In the genomic region with DNA sequence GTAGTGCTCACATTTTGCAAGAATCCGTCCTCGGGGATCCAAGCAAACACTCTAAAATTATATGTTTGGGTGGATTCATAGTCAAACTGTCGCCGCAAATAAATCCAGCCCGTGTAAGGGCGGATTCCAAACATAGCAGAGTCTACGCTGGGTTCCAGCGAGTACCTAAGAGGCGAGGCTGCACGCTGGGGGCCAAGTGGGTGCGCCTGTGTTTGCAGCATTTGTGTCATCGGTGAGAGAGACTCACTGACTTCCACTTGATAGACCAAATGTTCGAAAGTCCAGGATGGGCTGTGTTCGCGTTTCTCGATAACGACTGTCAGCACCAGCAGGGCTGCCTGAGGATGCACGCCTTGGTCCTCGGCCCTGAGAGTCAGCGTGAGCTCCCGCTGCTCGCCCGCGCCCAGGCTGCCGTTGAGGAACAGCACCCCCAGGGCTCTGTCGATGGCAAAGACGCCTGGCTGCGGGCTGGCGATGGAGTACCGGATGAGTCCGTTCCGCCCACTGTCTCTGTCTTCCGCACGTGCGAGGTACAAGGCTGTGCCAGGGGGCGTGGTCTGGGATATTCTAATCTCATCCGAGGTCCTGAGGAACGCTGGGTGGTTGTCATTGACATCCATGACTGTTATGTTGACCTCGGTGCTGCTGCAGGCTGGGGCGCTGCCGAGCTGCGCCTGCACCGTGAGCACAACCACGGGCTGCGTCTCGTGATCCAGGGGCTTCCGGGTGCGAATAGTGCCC, we compare ENCODE assay signal across 8 cellular contexts.
DNase-seq lines count a peak whose midpoint lies in the region; ATAC-seq and TF ChIP-seq lines count a peak whose summit lies in the region.

No MANE protein-coding gene starts in this region.

- no peak for ATAC-seq in Right ventricle myocardium inferior
- peak; percentile 84 for ATAC-seq in HG03460 (IDR thresholded peaks at IDR 0.05; ENCODE audit: unreplicated experiment)
- peak; percentile 95 for ATAC-seq in activated CD4-positive, alpha-beta T cell treated with anti-CD3 and anti-CD28 coated beads for 36 hours
- ATAC-seq in naive B cell (ENCODE audit: low read depth in 2 of 2) = peak; percentile 90

- no peaks in the 10 kb centered on the region for H3K9me3 Mint-ChIP-seq in activated CD4-positive, alpha-beta T cell treated with anti-CD3 and anti-CD28 coated beads for 36 hours (ENCODE audit: low read depth)
- H3K9me3 Mint-ChIP-seq in naive B cell (no peaks in the 10 kb centered on the region), HFFc6 (peaks cover 8% of the 10 kb centered on the region; the same call in 1 of the 2 replicates)

- peak overlapping the region; percentile 68 for H3K4me3 Mint-ChIP-seq in activated CD4-positive, alpha-beta T cell treated with anti-CD3 and anti-CD28 coated beads for 36 hours
- H3K4me3 Mint-ChIP-seq in naive B cell = peak overlapping the region; percentile 78 to 95 (median 92)
- no peak overlapping the region for H3K4me3 Mint-ChIP-seq in HFFc6

- TF ChIP-seq CTCF in coronary artery (IDR thresholded peaks at IDR 0.05) = no peak
- no peak for TF ChIP-seq CTCF in stomach (IDR thresholded peaks at IDR 0.05)
- TF ChIP-seq CTCF in HFFc6 (IDR thresholded peaks at IDR 0.05) = no peak

- H3K9me3 ChIP-seq in stomach = no peaks in the 10 kb centered on the region

- H3K27me3 Mint-ChIP-seq in activated CD4-positive, alpha-beta T cell treated with anti-CD3 and anti-CD28 coated beads for 36 hours = peaks cover 19% of the 10 kb centered on the region
- H3K27me3 Mint-ChIP-seq in naive B cell (peaks cover 0 to 12% (median 8%) of the 10 kb centered on the region in 3 donors), HFFc6 (ENCODE audit: insufficient read depth) (no peaks in the 10 kb centered on the region; the same call in 1 of the 2 replicates)

- CTCF ChIA-PET in activated CD4-positive, alpha-beta T cell treated with anti-CD3 and anti-CD28 coated beads for 36 hours (lab: Charles Lee) = interaction anchor here (0.7 to 1.3 kb wide), 5 partner anchors 10 to 547 kb away, joined by 3 to 4 read pairs (median 3); no protein-coding TSS in a partner anchor

- DNase-seq in Right ventricle myocardium inferior (ENCODE audit: missing footprints) (peak; percentile 56), cardiac septum (ENCODE audit: low spot score) (no peak), coronary artery (ENCODE audit: low spot score) (no peak), naive B cell (peak; percentile 66), stomach (no peak), HFFc6 (no peak)
- DNase-seq in activated CD4-positive, alpha-beta T cell treated with anti-CD3 and anti-CD28 coated beads for 36 hours = peak; percentile 82

- no peak overlapping the region for H3K27ac ChIP-seq in coronary artery
- no peak overlapping the region for H3K27ac ChIP-seq in stomach

- H3K36me3 ChIP-seq in stomach = no peaks in the 10 kb centered on the region

- H3K36me3 Mint-ChIP-seq in activated CD4-positive, alpha-beta T cell treated with anti-CD3 and anti-CD28 coated beads for 36 hours (ENCODE audit: low read depth) = no peaks in the 10 kb centered on the region
- no peaks in the 10 kb centered on the region for H3K36me3 Mint-ChIP-seq in naive B cell
- no peaks in the 10 kb centered on the region for H3K36me3 Mint-ChIP-seq in HFFc6 (ENCODE audit: low read depth)

- H3K4me1 Mint-ChIP-seq in activated CD4-positive, alpha-beta T cell treated with anti-CD3 and anti-CD28 coated beads for 36 hours = peaks cover 11% of the 10 kb centered on the region
- peaks cover 3 to 13% (median 12%) of the 10 kb centered on the region in 3 donors for H3K4me1 Mint-ChIP-seq in naive B cell
- H3K4me1 Mint-ChIP-seq in HFFc6 (ENCODE audit: low read depth) = no peaks in the 10 kb centered on the region

- POLR2A ChIA-PET in activated CD4-positive, alpha-beta T cell treated with anti-CD3 and anti-CD28 coated beads for 36 hours (lab: Charles Lee) = no interaction called here

- H3K4me1 ChIP-seq in stomach = peaks cover 0 to 7% (median 3%) of the 10 kb centered on the region in 4 donors

- 19 to 61% (median 54%) methylated on average over 27 to 48 of the region's 48 CpGs for WGBS in stomach, 5 donors

- H3K27ac Mint-ChIP-seq in activated CD4-positive, alpha-beta T cell treated with anti-CD3 and anti-CD28 coated beads for 36 hours = peak overlapping the region; percentile 61
- H3K27ac Mint-ChIP-seq in naive B cell (peak overlapping the region; percentile 73 to 97 (median 86)), HFFc6 (no peak overlapping the region)

- H3K27me3 ChIP-seq in stomach = peaks cover 0 to 25% (median 0%) of the 10 kb centered on the region in 3 donors

- peak overlapping the region; percentile 67 for H3K4me3 ChIP-seq in coronary artery
- H3K4me3 ChIP-seq in stomach = peak overlapping the region; percentile 26 to 32 (median 31)

- intact Hi-C loops in Right ventricle myocardium inferior (cut with DNase I) (no loop called here), cardiac septum (cut with DNase I) (loop anchor here (5.0 kb wide), 1 partner anchor 174 kb away; no protein-coding TSS in a partner anchor), stomach (cut with DNase I; ENCODE audit: low total_unique reads) (no loop called here)
- intact Hi-C loops in activated CD4-positive, alpha-beta T cell treated with anti-CD3 and anti-CD28 coated beads for 36 hours (cut with DNase I, micrococcal nuclease) = loop anchor here (1.0 to 10.0 kb wide), 5 partner anchors 159 to 541 kb away; a partner anchor contains a TSS

- no peak for TF ChIP-seq POLR2A in stomach (IDR thresholded peaks at IDR 0.05)

- TF ChIP-seq EP300 in stomach (IDR thresholded peaks at IDR 0.05) = no peak

Comparison
In these comparisons a context has a peak if more than half of its experiments do, and no peak if none do; other contexts are left out.
1. DNase-seq: peak in Right ventricle myocardium inferior (single experiment), activated CD4-positive, alpha-beta T cell treated with anti-CD3 and anti-CD28 coated beads for 36 hours (single experiment) and naive B cell (single experiment); none in cardiac septum (single experiment), coronary artery (single experiment), stomach (single experiment) and HFFc6 (single experiment).
2. intact Hi-C loops: an anchor here in cardiac septum (5.0 kb wide) and activated CD4-positive, alpha-beta T cell treated with anti-CD3 and anti-CD28 coated beads for 36 hours (1.0 to 10.0 kb wide); none called in Right ventricle myocardium inferior and stomach.